19 cellular contexts compared by ENCODE assay signal in the genomic region with DNA sequence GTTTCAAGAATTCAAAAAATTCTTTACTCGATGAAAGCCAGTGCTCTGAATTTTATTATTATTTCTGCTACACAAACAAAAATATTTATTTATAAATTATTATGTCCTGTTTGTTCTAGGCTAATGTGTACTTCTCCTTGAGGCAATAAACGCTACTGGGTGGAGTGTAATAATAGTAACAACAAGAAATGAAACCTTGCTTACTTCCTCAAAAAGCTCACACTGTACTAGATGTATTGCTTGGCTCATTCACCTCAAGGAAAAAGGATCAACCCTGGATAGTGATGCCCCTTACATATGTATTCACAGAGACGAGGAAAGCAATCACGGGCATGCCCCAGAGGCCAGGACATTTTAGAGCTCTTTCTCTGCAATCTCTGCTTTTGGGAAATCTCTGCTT.
A peak's percentile ranks its signal among the peaks of the same experiment; 100 is the strongest.
DNase-seq lines count a peak whose midpoint lies in the region; ATAC-seq and TF ChIP-seq lines count a peak whose summit lies in the region.
"Had no signal": no experiment of that assay in that cellular context is flagged by ENCODE, and none has a peak within 500 bp of the region (broad histone marks: within the 10 kb centered on the region; RNA-seq: fewer than 3 reads in every experiment).

No MANE protein-coding gene starts in this region.

- WGBS in gastroesophageal sphincter (ENCODE audit: low coverage in 1 of 2), 2 donors: 73 to 79% methylated on average over 4 of the region's 4 CpGs

- no peak overlapping the region for H3K27ac ChIP-seq in gastroesophageal sphincter
- H3K27ac ChIP-seq: GM23248, SJSA1 had no signal

- TF ChIP-seq POLR2A in gastroesophageal sphincter (IDR thresholded peaks at IDR 0.05): no peak

- no peak overlapping the region for H3K4me3 ChIP-seq in gastroesophageal sphincter
- H3K4me3 ChIP-seq: GM23248, MG63, SJSA1 had no signal

- no peaks in the 10 kb centered on the region for H3K27me3 ChIP-seq in gastroesophageal sphincter
- H3K27me3 ChIP-seq: MG63, SJSA1 had no signal

- no peak for TF ChIP-seq CTCF in gastroesophageal sphincter (IDR thresholded peaks at IDR 0.05)

- H3K4me1 ChIP-seq in gastroesophageal sphincter: no peaks in the 10 kb centered on the region
- H3K4me1 ChIP-seq: SJSA1 had no signal

- DNase-seq in MV-4-11 (lab: John Stamatoyannopoulos, UW) (peak; percentile 90), SIG-M5 treated with dmso at 0.1 percent for 504 hours (lab: John Stamatoyannopoulos, UW; ENCODE audit: unreplicated experiment) (peak; percentile 85), pons (ENCODE audit: low spot score) (peak; percentile 31), GM19240 (ENCODE audit: insufficient read length, low spot score) (no peak)
- DNase-seq: C1 segment of cervical spinal cord, DND-41, GDM1, GM23248, Karpas-422, MG63, NCI-H1417, NCI-H187 treated with DMSO at 0.1 percent for 48 hours, NCI-H226, NCI-H524, NCI-H82 had no signal

- H3K9me3 ChIP-seq in gastroesophageal sphincter: no peaks in the 10 kb centered on the region
- H3K9me3 ChIP-seq: MG63, SJSA1 had no signal

- H3K36me3 ChIP-seq in gastroesophageal sphincter: no peaks in the 10 kb centered on the region
- H3K36me3 ChIP-seq: MG63, SJSA1 had no signal

- ATAC-seq in GM18868 (IDR thresholded peaks at IDR 0.05; ENCODE audit: unreplicated experiment) (peak; percentile 65), gastroesophageal sphincter (no peak), HG02798 (IDR thresholded peaks at IDR 0.05; ENCODE audit: poor library complexity, unreplicated experiment) (no peak)

- TF ChIP-seq EP300 in gastroesophageal sphincter (IDR thresholded peaks at IDR 0.05): no peak
